9 cellular contexts compared by ENCODE assay signal in the genomic region with DNA sequence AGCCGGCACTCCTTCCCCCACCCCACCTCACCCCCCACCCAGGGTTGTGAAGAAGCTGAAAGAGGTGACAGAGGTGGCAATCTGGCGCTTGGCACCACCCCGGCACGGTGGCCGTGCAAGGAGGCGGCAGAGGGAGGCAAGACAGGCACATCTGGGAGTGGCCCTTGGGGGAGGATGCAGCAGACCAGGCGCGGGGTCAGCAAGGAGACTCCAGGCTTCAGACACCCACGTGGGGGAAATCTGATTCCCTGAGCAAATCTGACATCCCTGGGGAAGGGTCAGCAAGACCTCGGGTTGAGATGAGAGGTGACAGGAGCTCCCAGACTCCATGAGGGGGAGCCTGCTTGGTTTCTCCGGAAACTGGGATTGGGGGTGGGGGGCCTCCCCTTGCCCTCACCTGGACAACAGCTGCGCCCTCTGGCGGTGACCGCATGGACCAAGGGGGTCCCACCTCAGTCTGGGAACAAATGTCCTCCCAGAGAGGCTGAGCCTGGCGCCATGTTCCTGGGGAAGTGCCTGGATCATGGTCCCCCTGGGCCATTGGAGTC. TPM values are rescaled to one million over a fixed set of nuclear protein-coding genes. Genes with fewer than 3 reads are reported as not detected.
A peak's percentile ranks its signal among the peaks of the same experiment; 100 is the strongest.
DNase-seq lines count a peak whose midpoint lies in the region; ATAC-seq and TF ChIP-seq lines count a peak whose summit lies in the region.
"Had no signal": no experiment of that assay in that cellular context is flagged by ENCODE, and none has a peak within 500 bp of the region (broad histone marks: within the 10 kb centered on the region; RNA-seq: fewer than 3 reads in every experiment).

No MANE protein-coding gene starts in this region.

- TF ChIP-seq POLR2A in thyroid gland (IDR thresholded peaks at IDR 0.05): no peak

- H3K4me1 Mint-ChIP-seq in activated naive CD4-positive, alpha-beta T cell treated with anti-CD3 and anti-CD28 coated beads, Interleukin-2, amount 10 ng/mL, durations not matched to agents 7 days and 5 days: peaks cover 15% of the 10 kb centered on the region
- peaks cover 11% of the 10 kb centered on the region for H3K4me1 Mint-ChIP-seq in activated T-cell treated with anti-CD3 and anti-CD28 coated beads, Interleukin-2, amount 50 U/mL, for 72 hours (ENCODE audit: low read depth)

- peaks cover 21% of the 10 kb centered on the region for H3K4me1 ChIP-seq in iPS-18a (ENCODE audit: control insufficient read depth, low read depth, low read length)
- peaks cover 42 to 45% of the 10 kb centered on the region in 2 donors for H3K4me1 ChIP-seq in thyroid gland

- DNase-seq in activated naive CD4-positive, alpha-beta T cell treated with Interleukin-2 at 50 U/mL for 16 hours: peak; percentile 28
- DNase-seq in activated naive CD4-positive, alpha-beta T cell treated with anti-CD3 and anti-CD28 coated beads, Interleukin-2, amount 10 ng/mL, durations not matched to agents 7 days and 5 days: no peak
- DNase-seq in activated T-cell treated with anti-CD3 and anti-CD28 coated beads, Interleukin-2, amount 50 U/mL, for 72 hours: peak; percentile 41 to 46
- peak; percentile 58 to 60 for DNase-seq in thyroid gland

- intact Hi-C loops in thyroid gland (cut with DNase I): no loop called here

- CTCF ChIA-PET in activated naive CD4-positive, alpha-beta T cell treated with anti-CD3 and anti-CD28 coated beads, Interleukin-2, amount 10 ng/mL, durations not matched to agents 7 days and 5 days (lab: Charles Lee): interaction anchor here (1.0 to 4.6 kb wide), 5 partner anchors 14 to 84 kb away, joined by 3 to 36 read pairs (median 4); a partner anchor contains a TSS

- 34 to 36% methylated on average over 8 to 14 of the region's 15 CpGs for WGBS in thyroid gland, 2 donors

- TF ChIP-seq CTCF in thyroid gland (IDR thresholded peaks at IDR 0.05): peak in 4 of 6 experiments; percentile 25 to 67 (median 52)

- H3K36me3 ChIP-seq in iPS-18a (ENCODE audit: control insufficient read depth, low read depth, low read length): no peaks in the 10 kb centered on the region
- H3K36me3 ChIP-seq in thyroid gland: no peaks in the 10 kb centered on the region
- H3K36me3 ChIP-seq: ovary had no signal

- no peak overlapping the region for H3K4me3 Mint-ChIP-seq in activated naive CD4-positive, alpha-beta T cell treated with anti-CD3 and anti-CD28 coated beads, Interleukin-2, amount 10 ng/mL, durations not matched to agents 7 days and 5 days
- H3K4me3 Mint-ChIP-seq in activated T-cell treated with anti-CD3 and anti-CD28 coated beads, Interleukin-2, amount 50 U/mL, for 72 hours: no peak overlapping the region

- no peaks in the 10 kb centered on the region for H3K9me3 Mint-ChIP-seq in activated naive CD4-positive, alpha-beta T cell treated with anti-CD3 and anti-CD28 coated beads, Interleukin-2, amount 10 ng/mL, durations not matched to agents 7 days and 5 days
- no peaks in the 10 kb centered on the region for H3K9me3 Mint-ChIP-seq in activated T-cell treated with anti-CD3 and anti-CD28 coated beads, Interleukin-2, amount 50 U/mL, for 72 hours

- H3K27me3 Mint-ChIP-seq in activated naive CD4-positive, alpha-beta T cell treated with anti-CD3 and anti-CD28 coated beads, Interleukin-2, amount 10 ng/mL, durations not matched to agents 7 days and 5 days: peaks cover 94% of the 10 kb centered on the region
- peaks cover 13% of the 10 kb centered on the region for H3K27me3 Mint-ChIP-seq in activated T-cell treated with anti-CD3 and anti-CD28 coated beads, Interleukin-2, amount 50 U/mL, for 72 hours (ENCODE audit: low read depth)

- H3K36me3 Mint-ChIP-seq in activated naive CD4-positive, alpha-beta T cell treated with anti-CD3 and anti-CD28 coated beads, Interleukin-2, amount 10 ng/mL, durations not matched to agents 7 days and 5 days: no peaks in the 10 kb centered on the region
- no peaks in the 10 kb centered on the region for H3K36me3 Mint-ChIP-seq in activated T-cell treated with anti-CD3 and anti-CD28 coated beads, Interleukin-2, amount 50 U/mL, for 72 hours (ENCODE audit: insufficient read depth in 2 of 2)

- H3K9ac ChIP-seq in iPS-18a (ENCODE audit: low read length): peak overlapping the region; percentile 87

- H3K27me3 ChIP-seq in iPS-18a (ENCODE audit: control insufficient read depth, insufficient read depth, low read length): no peaks in the 10 kb centered on the region
- H3K27me3 ChIP-seq in thyroid gland: no peaks in the 10 kb centered on the region
- H3K27me3 ChIP-seq: ovary had no signal

- H3K4me3 ChIP-seq in iPS-18a (ENCODE audit: low read length) (peak overlapping the region; percentile 67), thyroid gland (replicated peaks in 1 of 3) (no peak overlapping the region)
- H3K4me3 ChIP-seq: ovary had no signal

- ATAC-seq in activated T-cell treated with anti-CD3 and anti-CD28 coated beads, Interleukin-2, amount 50 U/mL, for 72 hours (replicated peaks in 1 of 2): no peak
- ATAC-seq in GM18867 (IDR thresholded peaks at IDR 0.05; ENCODE audit: unreplicated experiment) (no peak), GM19397 (IDR thresholded peaks at IDR 0.05; ENCODE audit: unreplicated experiment) (no peak), GM19035 (IDR thresholded peaks at IDR 0.05; ENCODE audit: unreplicated experiment) (no peak)

- H3K27ac Mint-ChIP-seq in activated naive CD4-positive, alpha-beta T cell treated with anti-CD3 and anti-CD28 coated beads, Interleukin-2, amount 10 ng/mL, durations not matched to agents 7 days and 5 days: no peak overlapping the region
- H3K27ac Mint-ChIP-seq in activated T-cell treated with anti-CD3 and anti-CD28 coated beads, Interleukin-2, amount 50 U/mL, for 72 hours: no peak overlapping the region

- H3K9me3 ChIP-seq in iPS-18a (ENCODE audit: control insufficient read depth, low read depth, low read length) (no peaks in the 10 kb centered on the region), thyroid gland (no peaks in the 10 kb centered on the region)
- H3K9me3 ChIP-seq: ovary had no signal

- H3K27ac ChIP-seq in iPS-18a (ENCODE audit: low read length) (peak overlapping the region; percentile 21), thyroid gland (peak overlapping the region; percentile 38 to 48 (median 46))

RNA-seq across cellular contexts. Expression of a gene that starts 4.0 kb away (rescaled TPM):
- total RNA-seq in activated T-cell treated with anti-CD3 and anti-CD28 coated beads, Interleukin-2, amount 50 U/mL, for 72 hours: under 1 TPM; 0.39 to 0.96 TPM
- total RNA-seq in thyroid gland: under 1 TPM in 1 of 4 donors, not detected in 3; 0.24 TPM

RNA-seq across cellular contexts. Expression of a gene that starts 17.9 kb away (rescaled TPM):
- total RNA-seq in activated T-cell treated with anti-CD3 and anti-CD28 coated beads, Interleukin-2, amount 50 U/mL, for 72 hours: 10 to 100 TPM; 15.1 to 15.2 TPM
- total RNA-seq in thyroid gland: 10 to 100 TPM; 27.6 to 46.4 (median 34.5) TPM

RNA-seq across cellular contexts. Expression of a gene that starts 53.5 kb away (rescaled TPM):
- 100 to 1,000 TPM; 310 to 319 TPM for total RNA-seq in activated T-cell treated with anti-CD3 and anti-CD28 coated beads, Interleukin-2, amount 50 U/mL, for 72 hours
- 100 to 1,000 TPM; 210 to 787 (median 471) TPM for total RNA-seq in thyroid gland
